Comparison of ENCODE assay signal across 35 cellular contexts in genomic region chr3:155086041-155086440, GRCh38. TPM values are rescaled to one million over a fixed set of nuclear protein-coding genes. Genes with fewer than 3 reads are reported as not detected.
"Had no signal": no experiment of that assay in that cellular context is flagged by ENCODE, and none has a peak within 500 bp of the region (broad histone marks: within the 10 kb centered on the region; RNA-seq: fewer than 3 reads in every experiment).

No MANE protein-coding gene starts in this region.

- H3K9me3 ChIP-seq: esophagus squamous epithelium, ovary, tibial artery, upper lobe of right lung had no signal

- FAIRE-seq: bronchial epithelial cell, colon, endometrium, keratinocyte had no signal

- H3K27me3 ChIP-seq: ovary, tibial artery had no signal

- H3K4me1 ChIP-seq: esophagus squamous epithelium, tibial artery, upper lobe of right lung had no signal

- DNase-seq: activated CD4-positive, alpha-beta memory T cell treated with anti-CD3 and anti-CD28 coated beads, Interleukin-2, amount 10 ng/mL, durations not matched to agents 7 days and 5 days; activated CD4-positive, alpha-beta T cell treated with anti-CD3 and anti-CD28 coated beads for 1 hour; activated CD4-positive, alpha-beta T cell treated with anti-CD3 and anti-CD28 coated beads, Interleukin-2, amount 10 ng/mL, durations not matched to agents 7 days and 5 days; activated CD8-positive, alpha-beta memory T cell treated with anti-CD3 and anti-CD28 coated beads, Interleukin-2, amount 50 U/mL, for 48 hours; activated gamma-delta T cell treated with Interleukin-2 at 50 U/mL for 16 hours; activated naive CD4-positive, alpha-beta T cell treated with anti-CD3 and anti-CD28 coated beads, Interleukin-2, amount 50 U/mL, for 16 hours; activated T-cell treated with anti-CD3 and anti-CD28 coated beads, Interleukin-2, amount 50 U/mL, for 24 hours; dermis blood vessel endothelial cell; effector CD8-positive, alpha-beta T cell; esophagus squamous epithelium; foreskin fibroblast; head of caudate nucleus; hippocampal formation; left cardiac atrium; left ventricle myocardium superior; naive B cell; nephron progenitor cell; ovary; stimulated activated CD4-positive, alpha-beta T cell treated with anti-CD3 and anti-CD28 coated beads, Interleukin-1b, Interleukin-23, amount 100 ng/mL, for 48 hours; stimulated activated CD4-positive, alpha-beta T cell treated with anti-CD3 and anti-CD28 coated beads, Interleukin-4, amount 100 ng/mL, for 4 hours; stimulated activated CD8-positive, alpha-beta memory T cell treated with anti-CD3 and anti-CD28 coated beads, Interleukin-4, amount 100 ng/mL, for 48 hours; stimulated activated naive CD8-positive, alpha-beta T cell treated with anti-CD3 and anti-CD28 coated beads, Interleukin-15, amount 100 ng/mL, for 72 hours; T-helper 17 cell; T1000; tibial artery; upper lobe of right lung had no signal

- H3K4me2 ChIP-seq: smooth muscle cell had no signal

- ATAC-seq: activated T-helper 17 cell treated with anti-CD3 and anti-CD28 coated beads, Interleukin-2, amount 50 U/mL, for 72 hours; left cardiac atrium; left ventricle myocardium superior; sciatic nerve; stimulated activated memory B cell treated with anti-CD40 and anti-IgM and Interleukin-4, amounts not matched to agents 10 μg/mL and 1 μg/mL and 100 μg/mL, for 72 hours; stimulated activated naive CD8-positive, alpha-beta T cell treated with anti-CD3 and anti-CD28 coated beads, Interleukin-15, amount 100 ng/mL, for 72 hours; T-helper 17 cell; upper lobe of right lung had no signal

- H3K27ac ChIP-seq: epithelial cell of prostate, esophagus squamous epithelium, ovary, tibial artery, upper lobe of right lung had no signal

- H3K36me3 ChIP-seq: esophagus squamous epithelium, ovary, tibial artery, upper lobe of right lung had no signal

- H3K4me3 ChIP-seq: esophagus squamous epithelium, ovary, smooth muscle cell, tibial artery, upper lobe of right lung had no signal

RNA-seq across cellular contexts. Expression of gene MME, which starts 5.9 kb away (rescaled TPM):
- total RNA-seq: activated CD4-positive, alpha-beta memory T cell treated with anti-CD3 and anti-CD28 coated beads, Interleukin-2, amount 10 ng/mL, durations not matched to agents 7 days and 5 days; activated CD4-positive, alpha-beta T cell treated with anti-CD3 and anti-CD28 coated beads, Interleukin-2, amount 10 ng/mL, durations not matched to agents 7 days and 5 days; activated T-helper 17 cell treated with anti-CD3 and anti-CD28 coated beads, Interleukin-2, amount 50 U/mL, for 72 hours had no signal
